ENCODE assay signal across 23 cellular contexts in genomic region chr5:148653271-148653839, GRCh38. TPM values are rescaled to one million over a fixed set of nuclear protein-coding genes. Genes with fewer than 3 reads are reported as not detected.
DNase-seq lines count a peak whose midpoint lies in the region; ATAC-seq and TF ChIP-seq lines count a peak whose summit lies in the region.
"Had no signal": no experiment of that assay in that cellular context is flagged by ENCODE, and none has a peak within 500 bp of the region (broad histone marks: within the 10 kb centered on the region; RNA-seq: fewer than 3 reads in every experiment).

No MANE protein-coding gene starts in this region.

- H3K27ac ChIP-seq in cardiac muscle cell (no peak overlapping the region), gastroesophageal sphincter (no peak overlapping the region), muscle layer of colon (ENCODE audit: low read depth, low read length) (peak overlapping the region; percentile 59), transverse colon (peak overlapping the region; percentile 79 to 85 (median 82))
- H3K27ac ChIP-seq: brain microvascular endothelial cell, C4-2B had no signal

- TF ChIP-seq POLR2A in gastroesophageal sphincter (IDR thresholded peaks at IDR 0.05) (no peak), transverse colon (IDR thresholded peaks at IDR 0.05) (no peak)

- TF ChIP-seq EP300 in gastroesophageal sphincter (IDR thresholded peaks at IDR 0.05) (no peak), transverse colon (IDR thresholded peaks at IDR 0.05; ENCODE audit: low read depth) (no peak)

- H3K4me1 ChIP-seq in cardiac muscle cell (ENCODE audit: low read depth) (peaks cover 3% of the 10 kb centered on the region), gastroesophageal sphincter (peaks cover 0 to 11% (median 0%) of the 10 kb centered on the region in 3 donors), muscle layer of colon (ENCODE audit: insufficient read depth, low read length) (peaks cover 14% of the 10 kb centered on the region), transverse colon (peaks cover 3 to 6% (median 4%) of the 10 kb centered on the region in 4 donors)

- H3K36me3 ChIP-seq in cardiac muscle cell (no peaks in the 10 kb centered on the region), gastroesophageal sphincter (no peaks in the 10 kb centered on the region), muscle layer of colon (ENCODE audit: insufficient read depth, low read length) (no peaks in the 10 kb centered on the region), transverse colon (no peaks in the 10 kb centered on the region)
- H3K36me3 ChIP-seq: brain microvascular endothelial cell, tibial nerve had no signal

- ATAC-seq in Right ventricle myocardium superior (ENCODE audit: poor library complexity): no peak
- ATAC-seq in gastroesophageal sphincter: peak; percentile 31
- ATAC-seq in GM19397 (IDR thresholded peaks at IDR 0.05; ENCODE audit: unreplicated experiment): no peak
- ATAC-seq: activated CD4-positive, alpha-beta T cell treated with anti-CD3 and anti-CD28 coated beads for 36 hours had no signal

- DNase-seq in cardiac muscle cell (ENCODE audit: low read depth in 1 of 2, low spot score in 1 of 2) (no peak), Right ventricle myocardium superior (no peak), transverse colon (no peak), activated gamma-delta T cell treated with Interleukin-2 at 50 U/mL for 16 hours (no peak)
- no peak for DNase-seq in central memory CD4-positive, alpha-beta T cell
- DNase-seq: activated CD4-positive, alpha-beta T cell treated with anti-CD3 and anti-CD28 coated beads for 36 hours; activated naive CD4-positive, alpha-beta T cell treated with anti-CD3 and anti-CD28 coated beads, Interleukin-2, amount 10 ng/mL, durations not matched to agents 7 days and 5 days; brain microvascular endothelial cell; effector CD8-positive, alpha-beta T cell; HCEC 1CT; mammary epithelial cell; MM.1S; NCI-H2081; NCI-H510A; stimulated activated CD4-positive, alpha-beta T cell treated with anti-CD3 and anti-CD28 coated beads, Interleukin-2, amount 100 ng/mL, for 48 hours; stimulated activated CD8-positive, alpha-beta memory T cell treated with anti-CD3 and anti-CD28 coated beads, Interleukin-4, amount 100 ng/mL, for 48 hours had no signal

- H3K9me3 ChIP-seq in cardiac muscle cell (ENCODE audit: low read depth) (no peaks in the 10 kb centered on the region), gastroesophageal sphincter (no peaks in the 10 kb centered on the region), muscle layer of colon (ENCODE audit: low read length) (no peaks in the 10 kb centered on the region), transverse colon (no peaks in the 10 kb centered on the region)
- H3K9me3 ChIP-seq: tibial nerve had no signal

- in situ Hi-C loops in transverse colon (cut with MboI; ENCODE audit: low pct_ligation_motif_present in 1 of 4, low pct_unique_long_range_greater_than_20kb in 1 of 4, low sequenced_read_pairs in 3 of 4): no loop called here

- no peak overlapping the region for H3K9ac ChIP-seq in muscle layer of colon (ENCODE audit: low read length)

- H3K27me3 ChIP-seq in cardiac muscle cell (peaks cover 65% of the 10 kb centered on the region), gastroesophageal sphincter (peaks cover 38% of the 10 kb centered on the region), muscle layer of colon (ENCODE audit: control insufficient read depth in 1 of 2, insufficient read depth in 2 of 2, low read length in 2 of 2) (no peaks in the 10 kb centered on the region), transverse colon (peaks cover 17% of the 10 kb centered on the region)

- WGBS in gastroesophageal sphincter (ENCODE audit: low coverage in 1 of 2), 2 donors: 77 to 89% methylated on average over 8 to 10 of the region's 11 CpGs
- 64 to 80% methylated on average over 1 to 11 of the region's 11 CpGs for WGBS in transverse colon (ENCODE audit: low coverage in 1 of 2), 2 donors

- intact Hi-C loops in Right ventricle myocardium superior (cut with DNase I) (no loop called here), transverse colon (cut with DNase I; ENCODE audit: low total_unique reads) (no loop called here)

- TF ChIP-seq CTCF in cardiac muscle cell (IDR thresholded peaks at IDR 0.05; ENCODE audit: low read depth, low read length) (no peak), gastroesophageal sphincter (IDR thresholded peaks at IDR 0.05) (no peak), transverse colon (IDR thresholded peaks at IDR 0.05) (peak in 1 of 5 experiments; percentile 8)

- H3K4me3 ChIP-seq in cardiac muscle cell (peak overlapping the region; percentile 46), gastroesophageal sphincter (peak overlapping the region in 1 of 2 donors; percentile 40), muscle layer of colon (ENCODE audit: low read depth in 1 of 2, low read length in 2 of 2) (peak overlapping the region in 1 of 2 donors; percentile 63), transverse colon (peak overlapping the region; percentile 70 to 83 (median 78))

RNA-seq across cellular contexts. Expression of gene HTR4, which starts 1.0 kb away (rescaled TPM):
- total RNA-seq in cardiac muscle cell: 0.67 and 2.3 TPM in 2 replicates
- polyA plus RNA-seq in cardiac muscle cell: 0.82 and 1.9 TPM in 2 replicates
- 0.22 TPM for total RNA-seq in Right ventricle myocardium superior
- total RNA-seq in gastroesophageal sphincter: 1 to 10 TPM in 1 of 4 donors, under 1 TPM in 1, not detected in 2; 0.27 to 1.0 TPM
- total RNA-seq in transverse colon: 10 to 100 TPM; 17.6 to 21.3 (median 19.9) TPM
- total RNA-seq: A172; activated CD4-positive, alpha-beta T cell treated with anti-CD3 and anti-CD28 coated beads for 36 hours; mammary epithelial cell; SK-MEL-5 had no signal
- polyA plus RNA-seq: mammary epithelial cell had no signal

Comparison
In these comparisons a context has a peak if more than half of its experiments do, and no peak if none do; other contexts are left out.
1. H3K27ac ChIP-seq: peak in muscle layer of colon (single experiment) and transverse colon (4 of 4); none in cardiac muscle cell (single experiment) and gastroesophageal sphincter (0 of 4).